17 cellular contexts compared by ENCODE assay signal in genomic region chr12:63804746-63805145, GRCh38. TPM values are rescaled to one million over a fixed set of nuclear protein-coding genes. Genes with fewer than 3 reads are reported as not detected.
DNase-seq lines count a peak whose midpoint lies in the region; ATAC-seq and TF ChIP-seq lines count a peak whose summit lies in the region.
"Had no signal": no experiment of that assay in that cellular context is flagged by ENCODE, and none has a peak within 500 bp of the region (broad histone marks: within the 10 kb centered on the region; RNA-seq: fewer than 3 reads in every experiment).

No MANE protein-coding gene starts in this region.

- H3K36me3 Mint-ChIP-seq in osteocyte (ENCODE audit: unreplicated experiment): peaks cover 5% of the 10 kb centered on the region
- peaks cover 8% of the 10 kb centered on the region for H3K36me3 Mint-ChIP-seq in CD4-positive, alpha-beta T cell (ENCODE audit: low read depth)

- no peaks in the 10 kb centered on the region for H3K9me2 ChIP-seq in OCI-LY7 (ENCODE audit: insufficient read depth, low read length)

- H3K9me3 Mint-ChIP-seq in osteocyte (ENCODE audit: unreplicated experiment): no peaks in the 10 kb centered on the region
- H3K9me3 Mint-ChIP-seq in CD4-positive, alpha-beta T cell: no peaks in the 10 kb centered on the region
- H3K9me3 Mint-ChIP-seq: CD4-positive, alpha-beta memory T cell; HFFc6 had no signal

- no peak overlapping the region for H2AFZ ChIP-seq in OCI-LY7 (ENCODE audit: low read length)

- no peaks in the 10 kb centered on the region for H3K27me3 Mint-ChIP-seq in osteocyte (ENCODE audit: unreplicated experiment)
- H3K27me3 Mint-ChIP-seq in CD4-positive, alpha-beta T cell: no peaks in the 10 kb centered on the region
- H3K27me3 Mint-ChIP-seq: B cell; CD4-positive, alpha-beta memory T cell had no signal

- no TSS peak for BruUV-seq in OCI-LY7 (replicated peaks; lab: Mats Ljungman, UMichigan)

- TF ChIP-seq CTCF in choroid plexus epithelial cell (conservative IDR thresholded peaks at IDR 0.05; ENCODE audit: low read depth, low read length): no peak
- TF ChIP-seq CTCF in osteocyte (IDR thresholded peaks at IDR 0.05): no peak
- no peak for TF ChIP-seq CTCF in CD4-positive, alpha-beta T cell (IDR thresholded peaks at IDR 0.05)
- TF ChIP-seq CTCF in OCI-LY7 (conservative IDR thresholded peaks at IDR 0.05; ENCODE audit: low read length): no peak

- H3K27ac Mint-ChIP-seq in osteocyte (ENCODE audit: unreplicated experiment): peak overlapping the region; percentile 46
- H3K27ac Mint-ChIP-seq in CD4-positive, alpha-beta T cell: no peak overlapping the region
- H3K27ac Mint-ChIP-seq: B cell, HFFc6 had no signal

- H3K4me2 ChIP-seq in OCI-LY7 (ENCODE audit: low read length): no peak overlapping the region

- peaks cover 19% of the 10 kb centered on the region for H3K4me1 Mint-ChIP-seq in osteocyte (ENCODE audit: unreplicated experiment)
- H3K4me1 Mint-ChIP-seq in CD4-positive, alpha-beta T cell (ENCODE audit: low read depth): no peaks in the 10 kb centered on the region

- no peak for ATAC-seq in CD4-positive, alpha-beta T cell (ENCODE audit: poor library complexity)
- ATAC-seq: K562 had no signal

- H3K4me3 ChIP-seq in choroid plexus epithelial cell (ENCODE audit: low read depth, low read length) (no peak overlapping the region), OCI-LY7 (ENCODE audit: low read depth, low read length, poor library complexity, severe bottlenecking) (no peak overlapping the region)
- H3K4me3 ChIP-seq: HAP-1, K562 had no signal

- POLR2A ChIA-PET in CD4-positive, alpha-beta T cell (lab: Charles Lee): no interaction called here
- POLR2A ChIA-PET in OCI-LY7 (lab: Charles Lee): interaction anchor here (0.5 kb wide), 1 partner anchor 930 kb away, joined by 3 read pairs; no protein-coding TSS in a partner anchor

- H3K9me3 ChIP-seq in CD4-positive, alpha-beta T cell (ENCODE audit: control insufficient read depth, low read length): no peaks in the 10 kb centered on the region
- no peaks in the 10 kb centered on the region for H3K9me3 ChIP-seq in OCI-LY7 (ENCODE audit: low read length)
- H3K9me3 ChIP-seq: HAP-1 had no signal

- DNase-seq in EH (ENCODE audit: low read depth): peak; percentile 21
- DNase-seq in LHCN-M2 (ENCODE audit: low read depth): peak; percentile 71
- DNase-seq in choroid plexus epithelial cell (ENCODE audit: low read depth): peak; percentile 66
- DNase-seq in osteocyte (ENCODE audit: extremely low spot score, unreplicated experiment): no peak
- DNase-seq in CD4-positive, alpha-beta T cell: no peak
- DNase-seq in AML-193 (lab: John Stamatoyannopoulos, UW): no peak
- no peak for DNase-seq in OCI-LY7 (ENCODE audit: low spot score)
- no peak for DNase-seq in NCI-H2029 treated with DMSO at 0.1 percent for 48 hours (lab: John Stamatoyannopoulos, UW)
- DNase-seq: C1 segment of cervical spinal cord; CD4-positive, alpha-beta memory T cell; DMS79; GDM1; HFFc6 had no signal

- no peaks in the 10 kb centered on the region for H3K27me3 ChIP-seq in CD4-positive, alpha-beta T cell (ENCODE audit: control insufficient read depth, insufficient read depth, low read length)

- no peaks in the 10 kb centered on the region for H4K20me1 ChIP-seq in OCI-LY7 (ENCODE audit: insufficient read depth, low read length)

- CTCF ChIA-PET in CD4-positive, alpha-beta T cell (lab: Charles Lee): no interaction called here
- CTCF ChIA-PET in OCI-LY7 (lab: Charles Lee; ENCODE audit: unreplicated experiment): no interaction called here

- no peak overlapping the region for H3K27ac ChIP-seq in CD4-positive, alpha-beta T cell (ENCODE audit: low read depth, low read length)
- no peak overlapping the region for H3K27ac ChIP-seq in OCI-LY7 (ENCODE audit: low read depth, low read length, poor library complexity, severe bottlenecking)
- H3K27ac ChIP-seq: HL-60 had no signal

- no peaks in the 10 kb centered on the region for H3K79me2 ChIP-seq in OCI-LY7 (ENCODE audit: insufficient read depth, low read depth, low read length)

- intact Hi-C loops in CD4-positive, alpha-beta T cell (cut with DNase I, micrococcal nuclease): loop anchor here (5.0 kb wide), 3 partner anchors 132 to 702 kb away; no protein-coding TSS in a partner anchor
- intact Hi-C loops in OCI-LY7 (cut with micrococcal nuclease; ENCODE audit: unreplicated experiment): loop anchor here (10.0 kb wide), 1 partner anchor 130 kb away; no protein-coding TSS in a partner anchor

- no peak overlapping the region for H3K4me3 Mint-ChIP-seq in osteocyte (ENCODE audit: unreplicated experiment)
- no peak overlapping the region for H3K4me3 Mint-ChIP-seq in CD4-positive, alpha-beta T cell
- H3K4me3 Mint-ChIP-seq: B cell; CD4-positive, alpha-beta memory T cell; HFFc6 had no signal

- H3K4me1 ChIP-seq in OCI-LY7 (ENCODE audit: insufficient read depth, low read length, poor library complexity, severe bottlenecking): no peaks in the 10 kb centered on the region
- H3K4me1 ChIP-seq: HAP-1 had no signal

- H3K36me3 ChIP-seq in OCI-LY7 (ENCODE audit: insufficient read depth, low read length): peaks cover 48% of the 10 kb centered on the region

RNA-seq across cellular contexts. Expression of gene RXYLT1, which starts 25.0 kb away (rescaled TPM):
- total RNA-seq in LHCN-M2 (2014; rRNA removed) (30.6 and 32.9 TPM in 2 replicates), osteocyte (18.6 and 22.2 TPM in 2 replicates), OCI-LY7 (2022) (23.3 and 23.5 TPM in 2 replicates)
- polyA plus RNA-seq in LHCN-M2 (2012): 10.6 TPM
- total RNA-seq in CD4-positive, alpha-beta T cell: 1 to 10 TPM; 6.2 to 6.3 TPM
- 10.7 and 15.7 TPM in 2 replicates for total RNA-seq in OCI-LY7 (2014; rRNA removed; shearing (Covaris generic))

RNA-seq across cellular contexts. Expression of gene SRGAP1, which starts 39.8 kb away (rescaled TPM):
- total RNA-seq in LHCN-M2 (2014; rRNA removed) (3.7 and 4.2 TPM in 2 replicates), osteocyte (11.0 and 11.7 TPM in 2 replicates), OCI-LY7 (2022) (0.02 TPM in 1 of 2 replicates, not detected in the other)
- polyA plus RNA-seq in LHCN-M2 (2012): 4.3 TPM
- total RNA-seq in CD4-positive, alpha-beta T cell: under 1 TPM in 1 of 2 experiments, not detected in 1; 0.03 TPM
- total RNA-seq in OCI-LY7 (2014; rRNA removed; shearing (Covaris generic)): 0.06 TPM in 1 of 2 replicates, not detected in the other

Comparison
In these comparisons a context has a peak if more than half of its experiments do, and no peak if none do; other contexts are left out.
1. DNase-seq: peak in EH (single experiment), LHCN-M2 (single experiment) and choroid plexus epithelial cell (single experiment); none in osteocyte (single experiment), CD4-positive, alpha-beta T cell (0 of 10), AML-193 (0 of 2), OCI-LY7 (single experiment) and NCI-H2029 treated with DMSO at 0.1 percent for 48 hours (single experiment).